In genomic region chr16:71426069-71426879, GRCh38 we compare ENCODE assay signal across 1 cellular context.
TF ChIP-seq lines count a peak whose summit lies in the region.

No MANE protein-coding gene starts in this region.

TF ChIP-seq in WTC11, 78 proteins besides CTCF, POLR2A, EP300 and RAD21 (continued from another document and continues in another):
- TF ChIP-seq, protein P1, sequence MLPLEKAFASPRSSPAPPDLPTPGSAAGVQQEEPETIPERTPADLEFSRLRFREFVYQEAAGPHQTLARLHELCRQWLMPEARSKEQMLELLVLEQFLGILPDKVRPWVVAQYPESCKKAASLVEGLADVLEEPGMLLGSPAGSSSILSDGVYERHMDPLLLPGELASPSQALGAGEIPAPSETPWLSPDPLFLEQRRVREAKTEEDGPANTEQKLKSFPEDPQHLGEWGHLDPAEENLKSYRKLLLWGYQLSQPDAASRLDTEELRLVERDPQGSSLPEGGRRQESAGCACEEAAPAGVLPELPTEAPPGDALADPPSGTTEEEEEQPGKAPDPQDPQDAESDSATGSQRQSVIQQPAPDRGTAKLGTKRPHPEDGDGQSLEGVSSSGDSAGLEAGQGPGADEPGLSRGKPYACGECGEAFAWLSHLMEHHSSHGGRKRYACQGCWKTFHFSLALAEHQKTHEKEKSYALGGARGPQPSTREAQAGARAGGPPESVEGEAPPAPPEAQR (CRISPR knock-in tag; IDR thresholded peaks at IDR 0.05): no peak
- TF ChIP-seq ATF6 (CRISPR knock-in tag; IDR thresholded peaks at IDR 0.05) (no peak), HMGA2 (CRISPR knock-in tag; IDR thresholded peaks at IDR 0.05) (peak; percentile 25; the same call in 1 of the 2 replicates), SOX15 (CRISPR knock-in tag; IDR thresholded peaks at IDR 0.05) (no peak), ZBTB21 (CRISPR knock-in tag; IDR thresholded peaks at IDR 0.05; ENCODE audit: borderline replicate concordance) (no peak), ZNF232 (CRISPR knock-in tag; IDR thresholded peaks at IDR 0.05) (no peak), ARID4B (CRISPR knock-in tag; IDR thresholded peaks at IDR 0.05; ENCODE audit: borderline replicate concordance) (peak; percentile 63), E2F1 (CRISPR knock-in tag; IDR thresholded peaks at IDR 0.05) (no peak), CREB1 (CRISPR knock-in tag; IDR thresholded peaks at IDR 0.05) (0 out of 2 replicates have a peak, but pooled peaks have one; percentile 20), AFF4 (CRISPR knock-in tag; IDR thresholded peaks at IDR 0.05; ENCODE audit: borderline replicate concordance) (no peak), E2F4 (CRISPR knock-in tag; IDR thresholded peaks at IDR 0.05; ENCODE audit: borderline replicate concordance, low read depth) (no peak), RORB (CRISPR knock-in tag; IDR thresholded peaks at IDR 0.05) (no peak), ETV6 (CRISPR knock-in tag; IDR thresholded peaks at IDR 0.05) (peak; percentile 78; the same call in 1 of the 2 replicates), KAT7 (CRISPR knock-in tag; IDR thresholded peaks at IDR 0.05; ENCODE audit: borderline replicate concordance) (no peak; the same call in 1 of the 2 replicates), PRRX2 (CRISPR knock-in tag; IDR thresholded peaks at IDR 0.05) (no peak; the same call in 1 of the 2 replicates), MXD4 (CRISPR knock-in tag; IDR thresholded peaks at IDR 0.05; ENCODE audit: borderline replicate concordance) (no peak)
- TF ChIP-seq, protein P2, sequence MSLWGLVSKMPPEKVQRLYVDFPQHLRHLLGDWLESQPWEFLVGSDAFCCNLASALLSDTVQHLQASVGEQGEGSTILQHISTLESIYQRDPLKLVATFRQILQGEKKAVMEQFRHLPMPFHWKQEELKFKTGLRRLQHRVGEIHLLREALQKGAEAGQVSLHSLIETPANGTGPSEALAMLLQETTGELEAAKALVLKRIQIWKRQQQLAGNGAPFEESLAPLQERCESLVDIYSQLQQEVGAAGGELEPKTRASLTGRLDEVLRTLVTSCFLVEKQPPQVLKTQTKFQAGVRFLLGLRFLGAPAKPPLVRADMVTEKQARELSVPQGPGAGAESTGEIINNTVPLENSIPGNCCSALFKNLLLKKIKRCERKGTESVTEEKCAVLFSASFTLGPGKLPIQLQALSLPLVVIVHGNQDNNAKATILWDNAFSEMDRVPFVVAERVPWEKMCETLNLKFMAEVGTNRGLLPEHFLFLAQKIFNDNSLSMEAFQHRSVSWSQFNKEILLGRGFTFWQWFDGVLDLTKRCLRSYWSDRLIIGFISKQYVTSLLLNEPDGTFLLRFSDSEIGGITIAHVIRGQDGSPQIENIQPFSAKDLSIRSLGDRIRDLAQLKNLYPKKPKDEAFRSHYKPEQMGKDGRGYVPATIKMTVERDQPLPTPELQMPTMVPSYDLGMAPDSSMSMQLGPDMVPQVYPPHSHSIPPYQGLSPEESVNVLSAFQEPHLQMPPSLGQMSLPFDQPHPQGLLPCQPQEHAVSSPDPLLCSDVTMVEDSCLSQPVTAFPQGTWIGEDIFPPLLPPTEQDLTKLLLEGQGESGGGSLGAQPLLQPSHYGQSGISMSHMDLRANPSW (CRISPR knock-in tag; conservative IDR thresholded peaks at IDR 0.05; ENCODE audit: low read depth): no peak
- TF ChIP-seq, protein P3, sequence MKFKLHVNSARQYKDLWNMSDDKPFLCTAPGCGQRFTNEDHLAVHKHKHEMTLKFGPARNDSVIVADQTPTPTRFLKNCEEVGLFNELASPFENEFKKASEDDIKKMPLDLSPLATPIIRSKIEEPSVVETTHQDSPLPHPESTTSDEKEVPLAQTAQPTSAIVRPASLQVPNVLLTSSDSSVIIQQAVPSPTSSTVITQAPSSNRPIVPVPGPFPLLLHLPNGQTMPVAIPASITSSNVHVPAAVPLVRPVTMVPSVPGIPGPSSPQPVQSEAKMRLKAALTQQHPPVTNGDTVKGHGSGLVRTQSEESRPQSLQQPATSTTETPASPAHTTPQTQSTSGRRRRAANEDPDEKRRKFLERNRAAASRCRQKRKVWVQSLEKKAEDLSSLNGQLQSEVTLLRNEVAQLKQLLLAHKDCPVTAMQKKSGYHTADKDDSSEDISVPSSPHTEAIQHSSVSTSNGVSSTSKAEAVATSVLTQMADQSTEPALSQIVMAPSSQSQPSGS (CRISPR knock-in tag; IDR thresholded peaks at IDR 0.05; ENCODE audit: borderline replicate concordance, low read depth): no peak
- TF ChIP-seq, protein P4, sequence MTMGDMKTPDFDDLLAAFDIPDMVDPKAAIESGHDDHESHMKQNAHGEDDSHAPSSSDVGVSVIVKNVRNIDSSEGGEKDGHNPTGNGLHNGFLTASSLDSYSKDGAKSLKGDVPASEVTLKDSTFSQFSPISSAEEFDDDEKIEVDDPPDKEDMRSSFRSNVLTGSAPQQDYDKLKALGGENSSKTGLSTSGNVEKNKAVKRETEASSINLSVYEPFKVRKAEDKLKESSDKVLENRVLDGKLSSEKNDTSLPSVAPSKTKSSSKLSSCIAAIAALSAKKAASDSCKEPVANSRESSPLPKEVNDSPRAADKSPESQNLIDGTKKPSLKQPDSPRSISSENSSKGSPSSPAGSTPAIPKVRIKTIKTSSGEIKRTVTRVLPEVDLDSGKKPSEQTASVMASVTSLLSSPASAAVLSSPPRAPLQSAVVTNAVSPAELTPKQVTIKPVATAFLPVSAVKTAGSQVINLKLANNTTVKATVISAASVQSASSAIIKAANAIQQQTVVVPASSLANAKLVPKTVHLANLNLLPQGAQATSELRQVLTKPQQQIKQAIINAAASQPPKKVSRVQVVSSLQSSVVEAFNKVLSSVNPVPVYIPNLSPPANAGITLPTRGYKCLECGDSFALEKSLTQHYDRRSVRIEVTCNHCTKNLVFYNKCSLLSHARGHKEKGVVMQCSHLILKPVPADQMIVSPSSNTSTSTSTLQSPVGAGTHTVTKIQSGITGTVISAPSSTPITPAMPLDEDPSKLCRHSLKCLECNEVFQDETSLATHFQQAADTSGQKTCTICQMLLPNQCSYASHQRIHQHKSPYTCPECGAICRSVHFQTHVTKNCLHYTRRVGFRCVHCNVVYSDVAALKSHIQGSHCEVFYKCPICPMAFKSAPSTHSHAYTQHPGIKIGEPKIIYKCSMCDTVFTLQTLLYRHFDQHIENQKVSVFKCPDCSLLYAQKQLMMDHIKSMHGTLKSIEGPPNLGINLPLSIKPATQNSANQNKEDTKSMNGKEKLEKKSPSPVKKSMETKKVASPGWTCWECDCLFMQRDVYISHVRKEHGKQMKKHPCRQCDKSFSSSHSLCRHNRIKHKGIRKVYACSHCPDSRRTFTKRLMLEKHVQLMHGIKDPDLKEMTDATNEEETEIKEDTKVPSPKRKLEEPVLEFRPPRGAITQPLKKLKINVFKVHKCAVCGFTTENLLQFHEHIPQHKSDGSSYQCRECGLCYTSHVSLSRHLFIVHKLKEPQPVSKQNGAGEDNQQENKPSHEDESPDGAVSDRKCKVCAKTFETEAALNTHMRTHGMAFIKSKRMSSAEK (CRISPR knock-in tag; IDR thresholded peaks at IDR 0.05; ENCODE audit: borderline replicate concordance): peak; percentile 95
- TF ChIP-seq, protein P5, sequence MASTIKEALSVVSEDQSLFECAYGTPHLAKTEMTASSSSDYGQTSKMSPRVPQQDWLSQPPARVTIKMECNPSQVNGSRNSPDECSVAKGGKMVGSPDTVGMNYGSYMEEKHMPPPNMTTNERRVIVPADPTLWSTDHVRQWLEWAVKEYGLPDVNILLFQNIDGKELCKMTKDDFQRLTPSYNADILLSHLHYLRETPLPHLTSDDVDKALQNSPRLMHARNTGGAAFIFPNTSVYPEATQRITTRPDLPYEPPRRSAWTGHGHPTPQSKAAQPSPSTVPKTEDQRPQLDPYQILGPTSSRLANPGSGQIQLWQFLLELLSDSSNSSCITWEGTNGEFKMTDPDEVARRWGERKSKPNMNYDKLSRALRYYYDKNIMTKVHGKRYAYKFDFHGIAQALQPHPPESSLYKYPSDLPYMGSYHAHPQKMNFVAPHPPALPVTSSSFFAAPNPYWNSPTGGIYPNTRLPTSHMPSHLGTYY (CRISPR knock-in tag; IDR thresholded peaks at IDR 0.05): peak; percentile 94
- TF ChIP-seq, protein P6, sequence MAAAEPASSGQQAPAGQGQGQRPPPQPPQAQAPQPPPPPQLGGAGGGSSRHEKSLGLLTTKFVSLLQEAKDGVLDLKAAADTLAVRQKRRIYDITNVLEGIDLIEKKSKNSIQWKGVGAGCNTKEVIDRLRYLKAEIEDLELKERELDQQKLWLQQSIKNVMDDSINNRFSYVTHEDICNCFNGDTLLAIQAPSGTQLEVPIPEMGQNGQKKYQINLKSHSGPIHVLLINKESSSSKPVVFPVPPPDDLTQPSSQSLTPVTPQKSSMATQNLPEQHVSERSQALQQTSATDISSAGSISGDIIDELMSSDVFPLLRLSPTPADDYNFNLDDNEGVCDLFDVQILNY (CRISPR knock-in tag; IDR thresholded peaks at IDR 0.05): peak; percentile 69; the same call in 1 of the 2 replicates
